ENCODE assay signal across 8 cellular contexts in genomic region chr7:116316838-116317612, GRCh38.
DNase-seq lines count a peak whose midpoint lies in the region; ATAC-seq and TF ChIP-seq lines count a peak whose summit lies in the region.

No MANE protein-coding gene starts in this region.

- H3K4me1 Mint-ChIP-seq in natural killer cell treated with Interleukin-12 subunit alpha and Interleukin-12 subunit beta and Interleukin-15 and Interleukin-18, amount 100 ng/mL, for 72 hours (ENCODE audit: low read depth in 2 of 2), result no peaks in the 10 kb centered on the region
- no peaks in the 10 kb centered on the region for H3K4me1 Mint-ChIP-seq in natural killer cell

- no peaks in the 10 kb centered on the region for H3K9me3 ChIP-seq in gastroesophageal sphincter

- no peaks in the 10 kb centered on the region for H3K36me3 ChIP-seq in gastroesophageal sphincter

- no peak for DNase-seq in natural killer cell treated with Interleukin-12 subunit alpha and Interleukin-12 subunit beta and Interleukin-15 and Interleukin-18, amount 100 ng/mL, for 72 hours (ENCODE audit: low spot score)
- no peak for DNase-seq in natural killer cell
- DNase-seq in retinal pigment epithelial cell (ENCODE audit: low read depth), result peak; percentile 99
- no peak for DNase-seq in CD1c-positive myeloid dendritic cell (ENCODE audit: extremely low spot score)
- DNase-seq in NCI-H82 (lab: John Stamatoyannopoulos, UW), result no peak

- peak overlapping the region; percentile 26 for H3K4me3 Mint-ChIP-seq in natural killer cell treated with Interleukin-12 subunit alpha and Interleukin-12 subunit beta and Interleukin-15 and Interleukin-18, amount 100 ng/mL, for 72 hours
- no peak overlapping the region for H3K4me3 Mint-ChIP-seq in natural killer cell

- no peak overlapping the region for H3K27ac Mint-ChIP-seq in natural killer cell treated with Interleukin-12 subunit alpha and Interleukin-12 subunit beta and Interleukin-15 and Interleukin-18, amount 100 ng/mL, for 72 hours
- no peak overlapping the region for H3K27ac Mint-ChIP-seq in natural killer cell

- no peak for TF ChIP-seq POLR2A in gastroesophageal sphincter (IDR thresholded peaks at IDR 0.05)

- peaks cover 13 to 32% (median 13%) of the 10 kb centered on the region in 3 donors for H3K4me1 ChIP-seq in gastroesophageal sphincter

- no peaks in the 10 kb centered on the region for H3K27me3 ChIP-seq in gastroesophageal sphincter

- no peaks in the 10 kb centered on the region for H3K9me3 Mint-ChIP-seq in natural killer cell treated with Interleukin-12 subunit alpha and Interleukin-12 subunit beta and Interleukin-15 and Interleukin-18, amount 100 ng/mL, for 72 hours
- no peaks in the 10 kb centered on the region for H3K9me3 Mint-ChIP-seq in natural killer cell

- peaks cover 13 to 14% of the 10 kb centered on the region in 2 donors for H3K27me3 Mint-ChIP-seq in natural killer cell treated with Interleukin-12 subunit alpha and Interleukin-12 subunit beta and Interleukin-15 and Interleukin-18, amount 100 ng/mL, for 72 hours
- H3K27me3 Mint-ChIP-seq in natural killer cell (ENCODE audit: low read depth in 2 of 2), result peaks cover 0 to 3% of the 10 kb centered on the region in 2 donors

- intact Hi-C loops in natural killer cell (cut with micrococcal nuclease), result no loop called here

- H3K27ac ChIP-seq in VCaP, result peak overlapping the region; percentile 52
- peak overlapping the region; percentile 81 to 87 (median 82) for H3K27ac ChIP-seq in gastroesophageal sphincter

- no peaks in the 10 kb centered on the region for H3K36me3 Mint-ChIP-seq in natural killer cell treated with Interleukin-12 subunit alpha and Interleukin-12 subunit beta and Interleukin-15 and Interleukin-18, amount 100 ng/mL, for 72 hours
- H3K36me3 Mint-ChIP-seq in natural killer cell, result no peaks in the 10 kb centered on the region

- TF ChIP-seq CTCF in natural killer cell (IDR thresholded peaks at IDR 0.05) (no peak), VCaP (conservative IDR thresholded peaks at IDR 0.05) (no peak), gastroesophageal sphincter (IDR thresholded peaks at IDR 0.05) (no peak), retinal pigment epithelial cell (conservative IDR thresholded peaks at IDR 0.05; ENCODE audit: low read depth, low read length) (no peak)

- H3K4me3 ChIP-seq in gastroesophageal sphincter (peak overlapping the region in 1 of 2 donors; percentile 9), retinal pigment epithelial cell (ENCODE audit: low read length) (peak overlapping the region; percentile 5)

- no peak for TF ChIP-seq EP300 in gastroesophageal sphincter (IDR thresholded peaks at IDR 0.05)

- ATAC-seq in natural killer cell treated with Interleukin-12 subunit alpha and Interleukin-12 subunit beta and Interleukin-15 and Interleukin-18, amount 100 ng/mL, for 72 hours, result peak in 1 of 2 donors; percentile 93
- ATAC-seq in natural killer cell, result no peak
- ATAC-seq in HG03039 (IDR thresholded peaks at IDR 0.05; ENCODE audit: unreplicated experiment), result peak; percentile 91
- ATAC-seq in gastroesophageal sphincter, result peak; percentile 91

- WGBS in gastroesophageal sphincter (ENCODE audit: low coverage in 1 of 2), 2 donors, result 24 to 40% methylated on average over 4 to 7 of the region's 7 CpGs

Comparison
In these comparisons a context has a peak if more than half of its experiments do, and no peak if none do; other contexts are left out.
1. ATAC-seq: peak in HG03039 (single experiment) and gastroesophageal sphincter (single experiment); none in natural killer cell (0 of 3).